1 cellular context compared by ENCODE assay signal in genomic region chr17:78179372-78179771, GRCh38.
TF ChIP-seq lines count a peak whose summit lies in the region.

No MANE protein-coding gene starts in this region.

TF ChIP-seq in HCT116, 20 proteins besides CTCF, POLR2A, EP300 and RAD21 (continued from another document):
- TF ChIP-seq, protein P1, sequence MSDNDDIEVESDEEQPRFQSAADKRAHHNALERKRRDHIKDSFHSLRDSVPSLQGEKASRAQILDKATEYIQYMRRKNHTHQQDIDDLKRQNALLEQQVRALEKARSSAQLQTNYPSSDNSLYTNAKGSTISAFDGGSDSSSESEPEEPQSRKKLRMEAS (IDR thresholded peaks at IDR 0.05) = no peak
- no peak for TF ChIP-seq FOSL1 (IDR thresholded peaks at IDR 0.05; ENCODE audit: low read depth)
- no peak for TF ChIP-seq SP1 (IDR thresholded peaks at IDR 0.05; ENCODE audit: low read depth)
